Comparison of ENCODE assay signal across 1 cellular context in the genomic region with DNA sequence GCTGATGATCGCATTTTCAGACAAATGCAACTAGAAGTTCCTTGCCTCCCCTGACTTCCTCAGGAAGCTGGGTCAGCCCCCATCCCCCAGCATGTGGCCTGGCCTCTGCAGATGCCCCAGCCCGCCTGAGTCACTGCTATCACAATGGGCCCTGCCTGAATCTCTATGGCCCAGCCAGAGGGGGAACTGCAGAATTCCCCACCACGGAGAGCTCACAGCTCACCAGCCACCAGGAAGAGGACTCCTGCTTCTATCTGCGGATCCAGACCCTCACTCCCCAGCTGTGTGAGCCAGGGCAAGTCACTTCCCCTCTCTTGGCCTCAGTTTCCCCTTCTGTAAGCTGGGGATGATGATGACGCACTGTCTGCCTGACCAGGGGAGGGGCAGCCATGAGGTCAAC.
A peak's percentile ranks its signal among the peaks of the same experiment; 100 is the strongest.
TF ChIP-seq lines count a peak whose summit lies in the region.

No MANE protein-coding gene starts in this region.

TF ChIP-seq in H1, 55 proteins besides CTCF, POLR2A, EP300 and RAD21:
- TF ChIP-seq SP1 (IDR thresholded peaks at IDR 0.05; ENCODE audit: low read depth, low read length) (no peak), JUND (IDR thresholded peaks at IDR 0.05; ENCODE audit: low read length) (0 out of 2 replicates have a peak, but pooled peaks have one; percentile 24)
- TF ChIP-seq, protein P1, sequence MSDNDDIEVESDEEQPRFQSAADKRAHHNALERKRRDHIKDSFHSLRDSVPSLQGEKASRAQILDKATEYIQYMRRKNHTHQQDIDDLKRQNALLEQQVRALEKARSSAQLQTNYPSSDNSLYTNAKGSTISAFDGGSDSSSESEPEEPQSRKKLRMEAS (IDR thresholded peaks at IDR 0.05) = 0 out of 2 replicates have a peak, but pooled peaks have one; percentile 14
